In genomic region chr16:1771864-1772361, GRCh38 we compare ENCODE assay signal across 8 cellular contexts. TPM values are rescaled to one million over a fixed set of nuclear protein-coding genes. Genes with fewer than 3 reads are reported as not detected.
DNase-seq lines count a peak whose midpoint lies in the region; ATAC-seq and TF ChIP-seq lines count a peak whose summit lies in the region.

No MANE protein-coding gene starts in this region.

- DNase-seq in PC-9 = peak in 1 of 2 experiments; percentile 32
- no peak for DNase-seq in esophagus muscularis mucosa (ENCODE audit: extremely low spot score)
- DNase-seq in SKM-1 (lab: John Stamatoyannopoulos, UW; ENCODE audit: unreplicated experiment) = no peak
- no peak for DNase-seq in OCI-M1 (lab: John Stamatoyannopoulos, UW)
- DNase-seq in GM13977 (ENCODE audit: low spot score) = no peak

- H3K4me3 ChIP-seq in GM12875 (ENCODE audit: low read depth, low read length) (peak overlapping the region; percentile 96), PC-9 (peak overlapping the region; percentile 77), esophagus muscularis mucosa (peak overlapping the region; percentile 72 to 100 (median 88)), rectal smooth muscle tissue (ENCODE audit: low read length) (peak overlapping the region; percentile 92)

- peaks cover 19% of the 10 kb centered on the region for H3K4me1 ChIP-seq in PC-9 (replicated peaks; ENCODE audit: insufficient read depth)
- peaks cover 36 to 64% (median 57%) of the 10 kb centered on the region in 4 donors for H3K4me1 ChIP-seq in esophagus muscularis mucosa
- peaks cover 12% of the 10 kb centered on the region for H3K4me1 ChIP-seq in rectal smooth muscle tissue (ENCODE audit: control insufficient read depth, insufficient read depth, low read length)

- intact Hi-C loops in PC-9 (cut with micrococcal nuclease; ENCODE audit: unreplicated experiment) = loop anchor here (2.0 to 5.0 kb wide), 4 partner anchors 65 to 190 kb away; partner anchors contain the start of genes JPT2, MAPK8IP3 and RPS2
- intact Hi-C loops in esophagus muscularis mucosa (cut with DNase I) = loop anchor here (5.0 kb wide), 2 partner anchors 65 to 160 kb away; partner anchors contain the start of genes CRAMP1, IFT140 and MAPK8IP3

- no peak overlapping the region for H3K9ac ChIP-seq in rectal smooth muscle tissue (ENCODE audit: low read length)

- ATAC-seq in HG03196 (IDR thresholded peaks at IDR 0.05; ENCODE audit: unreplicated experiment) = no peak

- BruUV-seq in PC-9 (replicated peaks; lab: Mats Ljungman, UMichigan) = TSS peak; percentile 80

- peak overlapping the region; percentile 99 for H3K4me2 ChIP-seq in PC-9

- TF ChIP-seq EP300 in esophagus muscularis mucosa (IDR thresholded peaks at IDR 0.05) = no peak

- peak overlapping the region; percentile 92; the same call in 1 of the 2 replicates for H2AFZ ChIP-seq in PC-9

- H3K9me3 ChIP-seq in PC-9 (ENCODE audit: insufficient read depth, low read depth) = no peaks in the 10 kb centered on the region
- H3K9me3 ChIP-seq in esophagus muscularis mucosa = no peaks in the 10 kb centered on the region

- no peak for TF ChIP-seq POLR2A in esophagus muscularis mucosa (IDR thresholded peaks at IDR 0.05; ENCODE audit: low read depth)

- no peaks in the 10 kb centered on the region for H3K9me2 ChIP-seq in PC-9 (ENCODE audit: insufficient read depth)

- peaks cover 39% of the 10 kb centered on the region for H3K79me2 ChIP-seq in PC-9 (ENCODE audit: low read depth)

- CTCF ChIA-PET in PC-9 (lab: Charles Lee) = interaction anchor here (0.6 kb wide), 1 partner anchor 28 kb away, joined by 5 read pairs; no protein-coding TSS in a partner anchor

- H3K27ac ChIP-seq in PC-9 (peak overlapping the region; percentile 77), esophagus muscularis mucosa (replicated peaks in 1 of 4) (peak overlapping the region; percentile 87 to 95 (median 90)), rectal smooth muscle tissue (ENCODE audit: low read depth, low read length) (peak overlapping the region; percentile 85)

- no peaks in the 10 kb centered on the region for H3K27me3 ChIP-seq in PC-9 (ENCODE audit: insufficient read depth, low read depth)
- H3K27me3 ChIP-seq in esophagus muscularis mucosa = no peaks in the 10 kb centered on the region
- no peaks in the 10 kb centered on the region for H3K27me3 ChIP-seq in rectal smooth muscle tissue (ENCODE audit: control insufficient read depth, insufficient read depth, low read length)

- TF ChIP-seq CTCF in GM12875 (IDR thresholded peaks at IDR 0.05; ENCODE audit: borderline replicate concordance, insufficient read depth, low read depth, low read length) (no peak), PC-9 (conservative IDR thresholded peaks at IDR 0.05) (no peak), esophagus muscularis mucosa (IDR thresholded peaks at IDR 0.05) (no peak), GM13977 (IDR thresholded peaks at IDR 0.05; ENCODE audit: extremely low read depth, insufficient read depth, missing control alignments) (no peak)

- in situ Hi-C loops in GM13977 (cut with MboI; ENCODE audit: low pct_unique_long_range_greater_than_20kb, low sequenced_read_pairs, unreplicated experiment) = no loop called here

- POLR2A ChIA-PET in PC-9 (lab: Charles Lee; ENCODE audit: unreplicated experiment) = interaction anchor here (0.7 to 0.8 kb wide), 2 partner anchors 26 to 66 kb away, joined by 3 to 21 read pairs; no protein-coding TSS in a partner anchor

- H3K36me3 ChIP-seq in PC-9 (ENCODE audit: low read depth) (0 out of 2 replicates have a peak, but pooled peaks cover 5% of the 10 kb centered on the region), esophagus muscularis mucosa (peaks cover 27 to 51% (median 50%) of the 10 kb centered on the region in 4 donors), rectal smooth muscle tissue (ENCODE audit: control insufficient read depth, insufficient read depth, low read length) (peaks cover 24% of the 10 kb centered on the region)

- H4K20me1 ChIP-seq in PC-9 (ENCODE audit: insufficient read depth) = peaks cover 19% of the 10 kb centered on the region

- H3F3A ChIP-seq in PC-9 (ENCODE audit: insufficient read depth, low read depth) = peaks cover 34% of the 10 kb centered on the region

- WGBS in esophagus muscularis mucosa = 10% methylated on average over 16 of the region's 22 CpGs

RNA-seq across cellular contexts. Expression of gene NME3, which starts 0.6 kb away (rescaled TPM):
- total RNA-seq in PC-9 (2021) (49.0 and 87.8 TPM in 2 replicates), esophagus muscularis mucosa (100 to 1,000 TPM in 1 of 4 donors, 10 to 100 TPM in 3; 64.8 to 101 (median 83.7) TPM)

RNA-seq across cellular contexts. Expression of gene EME2, which starts 0.7 kb away (rescaled TPM):
- 24.2 and 32.4 TPM in 2 replicates for total RNA-seq in PC-9 (2021)
- total RNA-seq in esophagus muscularis mucosa = 10 to 100 TPM in 1 of 4 donors, 1 to 10 TPM in 3; 5.5 to 10.4 (median 6.5) TPM

RNA-seq across cellular contexts. Expression of gene MRPS34, which starts 1.0 kb away (rescaled TPM):
- total RNA-seq in PC-9 (2021) (201 and 247 TPM in 2 replicates), esophagus muscularis mucosa (10 to 100 TPM; 47.1 to 75.2 (median 64.2) TPM)

RNA-seq across cellular contexts. Expression of gene SPSB3, which starts 10.5 kb away (rescaled TPM):
- total RNA-seq in PC-9 (2021) = 58.2 and 86.6 TPM in 2 replicates
- total RNA-seq in esophagus muscularis mucosa = 100 to 1,000 TPM in 1 of 4 donors, 10 to 100 TPM in 3; 69.1 to 101 (median 78.6) TPM

RNA-seq across cellular contexts. Expression of gene NUBP2, which starts 10.8 kb away (rescaled TPM):
- total RNA-seq in PC-9 (2021) = 80.0 and 103 TPM in 2 replicates
- 10 to 100 TPM; 82.7 to 93.8 (median 87.6) TPM for total RNA-seq in esophagus muscularis mucosa
